1 cellular context compared by ENCODE assay signal in genomic region chr3:42780892-42781700, GRCh38.
TF ChIP-seq lines count a peak whose summit lies in the region.

No MANE protein-coding gene starts in this region.

TF ChIP-seq in H1, 55 proteins besides CTCF, POLR2A, EP300 and RAD21 (continued from another document):
- no peak for TF ChIP-seq ATF2 (IDR thresholded peaks at IDR 0.05; ENCODE audit: low read length)
TF ChIP-seq in H1: peak in this region for 1.
